13 cellular contexts compared by ENCODE assay signal in genomic region chr7:98295467-98296220, GRCh38. TPM values are rescaled to one million over a fixed set of nuclear protein-coding genes. Genes with fewer than 3 reads are reported as not detected.
DNase-seq lines count a peak whose midpoint lies in the region; ATAC-seq, FAIRE-seq and TF ChIP-seq lines count a peak whose summit lies in the region.
"Had no signal": no experiment of that assay in that cellular context is flagged by ENCODE, and none has a peak within 500 bp of the region (broad histone marks: within the 10 kb centered on the region; RNA-seq: fewer than 3 reads in every experiment).

No MANE protein-coding gene starts in this region.

- no peak for TF ChIP-seq POLR2A in upper lobe of left lung (IDR thresholded peaks at IDR 0.05)

- no peaks in the 10 kb centered on the region for H3K4me1 Mint-ChIP-seq in astrocyte (ENCODE audit: low read depth, unreplicated experiment)
- H3K4me1 Mint-ChIP-seq: central memory CD8-positive, alpha-beta T cell had no signal

- H3K36me3 ChIP-seq in astrocyte (ENCODE audit: insufficient read depth, low read length) = peaks cover 7% of the 10 kb centered on the region
- peaks cover 75 to 82% of the 10 kb centered on the region in 2 experiments for H3K36me3 ChIP-seq in mesenchymal stem cell (ENCODE audit: control insufficient read depth in 1 of 2, insufficient read depth in 2 of 2, low read depth in 1 of 2, low read length in 2 of 2)
- H3K36me3 ChIP-seq in upper lobe of left lung = peaks cover 22 to 77% (median 40%) of the 10 kb centered on the region in 4 donors

- no peak for TF ChIP-seq EP300 in upper lobe of left lung (IDR thresholded peaks at IDR 0.05)

- H3K14ac ChIP-seq in mesenchymal stem cell (ENCODE audit: low read length in 2 of 2) = no peak overlapping the region

- DNase-seq in Right ventricle myocardium inferior (ENCODE audit: missing footprints) = no peak
- no peak for DNase-seq in cardiac septum (ENCODE audit: low spot score)
- DNase-seq in astrocyte (ENCODE audit: low read depth) = no peak
- DNase-seq in mesenchymal stem cell = no peak
- peak; percentile 33 to 51 for DNase-seq in upper lobe of left lung
- DNase-seq in activated T-cell treated with anti-CD3 and anti-CD28 coated beads, Interleukin-2, amount 50 U/mL, for 1 hour = no peak
- no peak for DNase-seq in NCI-H526 (lab: John Stamatoyannopoulos, UW)
- DNase-seq: NCI-H1436 treated with DMSO at 0.1 percent for 48 hours; NCI-H446 treated with DMSO at 0.1 percent for 48 hours; stimulated activated CD4-positive, alpha-beta T cell treated with anti-CD3 and anti-CD28 coated beads, Interleukin-4, amount 100 ng/mL, for 4 hours had no signal

- H2AFZ ChIP-seq in astrocyte (ENCODE audit: low read depth, low read length) (no peak overlapping the region), mesenchymal stem cell (ENCODE audit: low read depth, low read length) (no peak overlapping the region)

- H2BK15ac ChIP-seq in mesenchymal stem cell (ENCODE audit: low read depth, poor library complexity, severe bottlenecking) = no peak overlapping the region

- H3K4me2 ChIP-seq in astrocyte (ENCODE audit: low read length) (no peak overlapping the region), mesenchymal stem cell (ENCODE audit: low read length, poor library complexity, severe bottlenecking) (no peak overlapping the region)

- TF ChIP-seq CTCF in astrocyte (IDR thresholded peaks at IDR 0.05; ENCODE audit: insufficient read depth, low read depth, low read length) (no peak), upper lobe of left lung (IDR thresholded peaks at IDR 0.05) (no peak)

- no peak overlapping the region for H3K4me3 ChIP-seq in astrocyte (ENCODE audit: insufficient read depth, low read depth, low read length)
- H3K4me3 ChIP-seq in mesenchymal stem cell (ENCODE audit: insufficient read depth in 1 of 2, low read depth in 1 of 2, low read length in 2 of 2) = no peak overlapping the region
- no peak overlapping the region for H3K4me3 ChIP-seq in upper lobe of left lung
- H3K4me3 ChIP-seq: transverse colon had no signal

- H3K23ac ChIP-seq in mesenchymal stem cell (ENCODE audit: low read length in 2 of 2) = no peak overlapping the region

- H3K9me3 ChIP-seq in astrocyte (ENCODE audit: insufficient read depth, low read depth, low read length) (no peaks in the 10 kb centered on the region), mesenchymal stem cell (ENCODE audit: control insufficient read depth, low read length) (no peaks in the 10 kb centered on the region), upper lobe of left lung (no peaks in the 10 kb centered on the region)
- H3K9me3 ChIP-seq: transverse colon had no signal

- peak overlapping the region; percentile 47 for H3K27ac Mint-ChIP-seq in astrocyte (ENCODE audit: unreplicated experiment)

- 93% methylated on average over 20 of the region's 20 CpGs for WGBS in mesenchymal stem cell
- 65 to 85% methylated on average over 6 to 20 of the region's 20 CpGs for WGBS in upper lobe of left lung, 2 donors

- H3K9me3 Mint-ChIP-seq in astrocyte (ENCODE audit: unreplicated experiment) = no peaks in the 10 kb centered on the region
- H3K9me3 Mint-ChIP-seq: central memory CD8-positive, alpha-beta T cell had no signal

- H4K20me1 ChIP-seq in astrocyte (ENCODE audit: insufficient read depth, low read length) = peaks cover 39% of the 10 kb centered on the region

- H3K27ac ChIP-seq in astrocyte (ENCODE audit: low read depth, low read length) (no peak overlapping the region), mesenchymal stem cell (ENCODE audit: low read length, poor library complexity, severe bottlenecking) (peak overlapping the region; percentile 2), upper lobe of left lung (peak overlapping the region in 3 of 4 donors; percentile 3 to 35 (median 19))

- H3K36me3 Mint-ChIP-seq in astrocyte (ENCODE audit: low read depth, unreplicated experiment) = peaks cover 6% of the 10 kb centered on the region

- H3K27me3 ChIP-seq in astrocyte (ENCODE audit: insufficient read depth, low read length) = no peaks in the 10 kb centered on the region
- H3K27me3 ChIP-seq in mesenchymal stem cell (ENCODE audit: control insufficient read depth in 1 of 2, insufficient read depth in 1 of 2, low read length in 2 of 2) = no peaks in the 10 kb centered on the region
- no peaks in the 10 kb centered on the region for H3K27me3 ChIP-seq in upper lobe of left lung
- H3K27me3 ChIP-seq: transverse colon had no signal

- peak overlapping the region in 1 of 2 experiments; percentile 21 for H3K18ac ChIP-seq in mesenchymal stem cell (ENCODE audit: low read depth in 1 of 2, low read length in 2 of 2)

- no peak overlapping the region for H4K91ac ChIP-seq in mesenchymal stem cell (ENCODE audit: low read length)

- peak; percentile 29 for ATAC-seq in Right ventricle myocardium inferior
- ATAC-seq in upper lobe of left lung (ENCODE audit: low FRiP score in 2 of 2) = no peak
- ATAC-seq in GM18858 (IDR thresholded peaks at IDR 0.05; ENCODE audit: unreplicated experiment) = no peak

- H3K4ac ChIP-seq in mesenchymal stem cell (ENCODE audit: low read depth in 1 of 2, low read length in 2 of 2) = no peak overlapping the region

- H3K4me1 ChIP-seq in astrocyte (ENCODE audit: insufficient read depth, low read length) = no peaks in the 10 kb centered on the region
- peaks cover 11% of the 10 kb centered on the region for H3K4me1 ChIP-seq in mesenchymal stem cell (ENCODE audit: control insufficient read depth, insufficient read depth, low read depth, low read length)
- H3K4me1 ChIP-seq in upper lobe of left lung = peaks cover 0 to 9% (median 3%) of the 10 kb centered on the region in 4 donors

- H2BK120ac ChIP-seq in mesenchymal stem cell (ENCODE audit: low read depth, low read length) = no peak overlapping the region

- H2BK12ac ChIP-seq in mesenchymal stem cell (ENCODE audit: low read length in 2 of 2) = no peak overlapping the region

- H3K79me1 ChIP-seq in mesenchymal stem cell (replicated peaks; ENCODE audit: low read length, poor library complexity, severe bottlenecking) = peaks cover 36% of the 10 kb centered on the region

- peak overlapping the region; percentile 62 for H4K8ac ChIP-seq in mesenchymal stem cell (ENCODE audit: low read length)

- H2BK5ac ChIP-seq in mesenchymal stem cell (ENCODE audit: low read depth, low read length, poor library complexity, severe bottlenecking) = no peak overlapping the region

- H3K9ac ChIP-seq in astrocyte (ENCODE audit: low read length) = no peak overlapping the region
- peak overlapping the region; percentile 12 for H3K9ac ChIP-seq in mesenchymal stem cell (ENCODE audit: low read length)

- H3K79me2 ChIP-seq in astrocyte (ENCODE audit: insufficient read depth, low read length) = peaks cover 10% of the 10 kb centered on the region

- intact Hi-C loops in Right ventricle myocardium inferior (cut with DNase I) (loop anchor here (1.0 kb wide), 1 partner anchor 106 kb away; the partner anchor contains the start of gene BAIAP2L1), cardiac septum (cut with DNase I) (loop anchor here (5.0 kb wide), 1 partner anchor 107 kb away; the partner anchor contains the start of gene BAIAP2L1)

- FAIRE-seq in astrocyte (lab: Jason Lieb, UNC) = no peak

- H3K4me3 Mint-ChIP-seq in astrocyte (ENCODE audit: unreplicated experiment) = no peak overlapping the region
- H3K4me3 Mint-ChIP-seq: central memory CD8-positive, alpha-beta T cell had no signal

- H3K27me3 Mint-ChIP-seq in astrocyte (ENCODE audit: low read depth, unreplicated experiment) = no peaks in the 10 kb centered on the region
- H3K27me3 Mint-ChIP-seq: central memory CD8-positive, alpha-beta T cell had no signal

- no peak overlapping the region for H2AK5ac ChIP-seq in mesenchymal stem cell (ENCODE audit: low read length, severe bottlenecking)

RNA-seq across cellular contexts. Expression of gene BRI3, which starts 14.2 kb away (rescaled TPM):
- total RNA-seq in Right ventricle myocardium inferior = 240 TPM
- 162 TPM for total RNA-seq in cardiac septum
- 182 and 195 TPM in 2 replicates for total RNA-seq in astrocyte
- 768 TPM for polyA plus RNA-seq in mesenchymal stem cell (2013, experiment 1 of 2)
- 790 TPM for polyA plus RNA-seq in mesenchymal stem cell (2013, experiment 2 of 2)
- total RNA-seq in upper lobe of left lung = 100 to 1,000 TPM; 113 to 703 (median 143) TPM

RNA-seq across cellular contexts. Expression of gene TECPR1, which starts 43.6 kb away (rescaled TPM):
- 20.9 TPM for total RNA-seq in Right ventricle myocardium inferior
- 16.6 TPM for total RNA-seq in cardiac septum
- 23.9 and 30.4 TPM in 2 replicates for total RNA-seq in astrocyte
- 7.4 TPM for polyA plus RNA-seq in mesenchymal stem cell (2013, experiment 1 of 2)
- 7.4 TPM for polyA plus RNA-seq in mesenchymal stem cell (2013, experiment 2 of 2)
- total RNA-seq in upper lobe of left lung = 100 to 1,000 TPM in 1 of 6 donors, 10 to 100 TPM in 5; 16.6 to 101 (median 55.0) TPM

Comparison
In these comparisons a context has a peak if more than half of its experiments do, and no peak if none do; other contexts are left out.
1. DNase-seq: peak in upper lobe of left lung (2 of 2); none in Right ventricle myocardium inferior (single experiment), cardiac septum (single experiment), astrocyte (single experiment), mesenchymal stem cell (single experiment), activated T-cell treated with anti-CD3 and anti-CD28 coated beads, Interleukin-2, amount 50 U/mL, for 1 hour (single experiment) and NCI-H526 (0 of 2).